In genomic region chr20:33673115-33673410, GRCh38 we compare ENCODE assay signal across 8 cellular contexts. TPM values are rescaled to one million over a fixed set of nuclear protein-coding genes. Genes with fewer than 3 reads are reported as not detected.
DNase-seq lines count a peak whose midpoint lies in the region; ATAC-seq, FAIRE-seq and TF ChIP-seq lines count a peak whose summit lies in the region.

No MANE protein-coding gene starts in this region.

- H3K9me3 ChIP-seq in HAP-1 (no peaks in the 10 kb centered on the region), right cardiac atrium (ENCODE audit: control insufficient read depth, low read length) (no peaks in the 10 kb centered on the region)

- ATAC-seq in right cardiac atrium: no peak

- H3K27ac ChIP-seq in right cardiac atrium (ENCODE audit: low read length) (peak overlapping the region; percentile 5), skin epidermis (peak overlapping the region in 9 of 21 experiments; percentile 63 to 88 (median 83))

- TF ChIP-seq CTCF in WI38 (IDR thresholded peaks at IDR 0.05; ENCODE audit: low read depth, low read length): no peak

- intact Hi-C loops in right cardiac atrium (cut with DNase I): no loop called here

- H3K27me3 ChIP-seq in HAP-1 (ENCODE audit: low read depth) (no peaks in the 10 kb centered on the region), right cardiac atrium (ENCODE audit: control insufficient read depth, insufficient read depth) (no peaks in the 10 kb centered on the region)

- no peak for DNase-seq in HAP-1 (ENCODE audit: low spot score in 2 of 2)
- DNase-seq in right cardiac atrium: no peak
- no peak for DNase-seq in epidermal melanocyte (ENCODE audit: insufficient read length, low spot score)
- DNase-seq in H54 (ENCODE audit: insufficient read length, low spot score): no peak
- DNase-seq in stimulated activated CD4-positive, alpha-beta T cell treated with anti-CD3 and anti-CD28 coated beads, Interleukin-4, amount 100 ng/mL, for 24 hours: no peak
- no peak for DNase-seq in mesenteric fat pad (ENCODE audit: low spot score)

- no peak for TF ChIP-seq POLR2A in H54 (IDR thresholded peaks at IDR 0.05; ENCODE audit: low read depth, low read length)

- WGBS in right cardiac atrium: 75% methylated on average over 4 of the region's 4 CpGs

- H3K4me3 ChIP-seq in HAP-1: peak overlapping the region; percentile 65
- H3K4me3 ChIP-seq in WI38 (ENCODE audit: low read depth, low read length): peak overlapping the region; percentile 71
- H3K4me3 ChIP-seq in right cardiac atrium (ENCODE audit: low read length): peak overlapping the region; percentile 78
- H3K4me3 ChIP-seq in skin epidermis: peak overlapping the region in 4 of 7 experiments; percentile 49 to 78 (median 60)

- H3K4me1 ChIP-seq in HAP-1 (peaks cover 16% of the 10 kb centered on the region), right cardiac atrium (ENCODE audit: control insufficient read depth, insufficient read depth, low read length) (no peaks in the 10 kb centered on the region)

- no peak for FAIRE-seq in H54 (lab: Jason Lieb, UNC)

- in situ Hi-C loops in HAP-1 (cut with MboI; ENCODE audit: low sequenced_read_pairs): no loop called here

- peaks cover 54% of the 10 kb centered on the region for H3K36me3 ChIP-seq in HAP-1 (replicated peaks)

RNA-seq across cellular contexts. Expression of gene NECAB3, which starts 1.2 kb away (rescaled TPM):
- total RNA-seq in right cardiac atrium: 10 to 100 TPM; 55.4 to 61.3 (median 57.0) TPM
- 57.4 TPM for polyA plus RNA-seq in right cardiac atrium
- total RNA-seq in mesenteric fat pad: 22.5 TPM

RNA-seq across cellular contexts. Expression of gene ACTL10, which starts 6.3 kb away (rescaled TPM):
- total RNA-seq in right cardiac atrium (under 1 TPM; 0.29 to 0.71 (median 0.32) TPM), mesenteric fat pad (0.93 TPM)
- 0.27 TPM for polyA plus RNA-seq in right cardiac atrium

RNA-seq across cellular contexts. Expression of gene C20orf144, which starts 10.9 kb away (rescaled TPM):
- not detected for total RNA-seq in right cardiac atrium
- polyA plus RNA-seq in right cardiac atrium: 0.05 TPM
- not detected for total RNA-seq in mesenteric fat pad

RNA-seq across cellular contexts. Expression of gene E2F1, which starts 13.1 kb away (rescaled TPM):
- total RNA-seq in right cardiac atrium (1 to 10 TPM in 2 of 4 donors, under 1 TPM in 2; 0.45 to 2.2 (median 1.0) TPM), mesenteric fat pad (2.3 TPM)
- 0.52 TPM for polyA plus RNA-seq in right cardiac atrium

RNA-seq across cellular contexts. Expression of gene PXMP4, which starts 47.0 kb away (rescaled TPM):
- total RNA-seq in right cardiac atrium (10 to 100 TPM in 3 of 4 donors, 1 to 10 TPM in 1; 8.0 to 12.9 (median 11.2) TPM), mesenteric fat pad (7.0 TPM)
- 4.2 TPM for polyA plus RNA-seq in right cardiac atrium
